ENCODE assay signal across 16 cellular contexts in genomic region chr12:67275380-67275913, GRCh38. TPM values are rescaled to one million over a fixed set of nuclear protein-coding genes. Genes with fewer than 3 reads are reported as not detected.
A peak's percentile ranks its signal among the peaks of the same experiment; 100 is the strongest.
DNase-seq lines count a peak whose midpoint lies in the region; ATAC-seq and TF ChIP-seq lines count a peak whose summit lies in the region.
"Had no signal": no experiment of that assay in that cellular context is flagged by ENCODE, and none has a peak within 500 bp of the region (broad histone marks: within the 10 kb centered on the region; RNA-seq: fewer than 3 reads in every experiment).

No MANE protein-coding gene starts in this region.

- H3F3A ChIP-seq in SK-N-SH (replicated peaks; ENCODE audit: insufficient read depth): peaks cover 10% of the 10 kb centered on the region

- H3K4me3 Mint-ChIP-seq in stimulated activated naive CD8-positive, alpha-beta T cell treated with anti-CD3 and anti-CD28 coated beads, Interleukin-15, Interleukin-2, amounts not matched to agents 100 ng/mL and 50 ng/mL, for 24 hours: no peak overlapping the region
- H3K4me3 Mint-ChIP-seq in stimulated activated naive CD8-positive, alpha-beta T cell treated with anti-CD3 and anti-CD28 coated beads, Interleukin-15, amount 100 ng/mL, for 72 hours: no peak overlapping the region

- H3K36me3 Mint-ChIP-seq in stimulated activated naive CD8-positive, alpha-beta T cell treated with anti-CD3 and anti-CD28 coated beads, Interleukin-15, Interleukin-2, amounts not matched to agents 100 ng/mL and 50 ng/mL, for 24 hours (ENCODE audit: low read depth): peaks cover 57% of the 10 kb centered on the region

- intact Hi-C loops in sigmoid colon (cut with DNase I): no loop called here

- POLR2A ChIA-PET in SK-N-SH (lab: Yijun Ruan, JAX): no interaction called here

- no peaks in the 10 kb centered on the region for H3K9me3 ChIP-seq in SK-N-SH
- no peaks in the 10 kb centered on the region for H3K9me3 ChIP-seq in sigmoid colon
- H3K9me3 ChIP-seq: gastroesophageal sphincter had no signal

- peak overlapping the region; percentile 12 for H3K27ac Mint-ChIP-seq in stimulated activated naive CD8-positive, alpha-beta T cell treated with anti-CD3 and anti-CD28 coated beads, Interleukin-15, Interleukin-2, amounts not matched to agents 100 ng/mL and 50 ng/mL, for 24 hours
- H3K27ac Mint-ChIP-seq in stimulated activated naive CD8-positive, alpha-beta T cell treated with anti-CD3 and anti-CD28 coated beads, Interleukin-15, amount 100 ng/mL, for 72 hours: peak overlapping the region in 1 of 2 donors; percentile 74

- 80% methylated on average over 6 of the region's 6 CpGs for WGBS in SK-N-SH (ENCODE audit: low lambda C conversion rate)
- WGBS in sigmoid colon, 2 donors: 88 to 89% methylated on average over 6 of the region's 6 CpGs

- no peak overlapping the region for H2AFZ ChIP-seq in SK-N-SH (ENCODE audit: low read depth)

- no peaks in the 10 kb centered on the region for H3K9me3 Mint-ChIP-seq in stimulated activated naive CD8-positive, alpha-beta T cell treated with anti-CD3 and anti-CD28 coated beads, Interleukin-15, Interleukin-2, amounts not matched to agents 100 ng/mL and 50 ng/mL, for 24 hours
- H3K9me3 Mint-ChIP-seq in stimulated activated naive CD8-positive, alpha-beta T cell treated with anti-CD3 and anti-CD28 coated beads, Interleukin-15, amount 100 ng/mL, for 72 hours: no peaks in the 10 kb centered on the region

- H4K20me1 ChIP-seq in SK-N-SH (ENCODE audit: insufficient read depth): peaks cover 100% of the 10 kb centered on the region

- TF ChIP-seq POLR2A in sigmoid colon (IDR thresholded peaks at IDR 0.05): no peak

- H3K4me3 ChIP-seq in SK-N-SH (ENCODE audit: low read depth in 2 of 2, low read length in 1 of 2): no peak overlapping the region
- H3K4me3 ChIP-seq in sigmoid colon: no peak overlapping the region
- H3K4me3 ChIP-seq: gastroesophageal sphincter had no signal

- TF ChIP-seq CTCF in SK-N-SH (IDR thresholded peaks at IDR 0.05) (no peak), sigmoid colon (IDR thresholded peaks at IDR 0.05) (no peak)

- TF ChIP-seq EP300 in SK-N-SH (IDR thresholded peaks at IDR 0.05; ENCODE audit: borderline replicate concordance in 1 of 2, low read depth in 1 of 2, low read length in 1 of 2) (no peak), sigmoid colon (IDR thresholded peaks at IDR 0.05) (no peak)

- no peaks in the 10 kb centered on the region for H3K27me3 Mint-ChIP-seq in stimulated activated naive CD8-positive, alpha-beta T cell treated with anti-CD3 and anti-CD28 coated beads, Interleukin-15, Interleukin-2, amounts not matched to agents 100 ng/mL and 50 ng/mL, for 24 hours
- no peaks in the 10 kb centered on the region for H3K27me3 Mint-ChIP-seq in stimulated activated naive CD8-positive, alpha-beta T cell treated with anti-CD3 and anti-CD28 coated beads, Interleukin-15, amount 100 ng/mL, for 72 hours

- H3K27ac ChIP-seq in SK-N-SH (ENCODE audit: low read depth in 2 of 2, low read length in 1 of 2) (no peak overlapping the region), sigmoid colon (peak overlapping the region in 1 of 4 donors; percentile 19)

- H3K27me3 ChIP-seq in SK-N-SH (ENCODE audit: insufficient read depth): no peaks in the 10 kb centered on the region
- no peaks in the 10 kb centered on the region for H3K27me3 ChIP-seq in sigmoid colon
- H3K27me3 ChIP-seq: gastroesophageal sphincter had no signal

- H3K4me2 ChIP-seq in SK-N-SH: 0 out of 2 replicates have a peak overlapping the region, but pooled peaks have one; percentile 1

- DNase-seq in stimulated activated naive CD8-positive, alpha-beta T cell treated with anti-CD3 and anti-CD28 coated beads, Interleukin-15, amount 100 ng/mL, for 72 hours: no peak
- DNase-seq in SK-N-SH: no peak
- peak; percentile 59 for DNase-seq in left lobe of liver (ENCODE audit: low spot score)
- no peak for DNase-seq in NCI-H345 treated with DMSO at 0.1 percent for 48 hours (lab: John Stamatoyannopoulos, UW; ENCODE audit: unreplicated experiment)
- DNase-seq in activated CD8-positive, alpha-beta memory T cell treated with anti-CD3 and anti-CD28 coated beads for 24 hours: no peak
- no peak for DNase-seq in sigmoid colon
- DNase-seq: activated naive CD4-positive, alpha-beta T cell treated with Interleukin-2 at 50 U/mL for 16 hours; caudate nucleus; DMS79 treated with DMSO at 0.1 percent for 48 hours; effector memory CD4-positive, alpha-beta T cell; NCI-H2029; NCI-H526 treated with DMSO at 0.1 percent for 48 hours; stimulated activated CD4-positive, alpha-beta T cell treated with anti-CD3 and anti-CD28 coated beads, Interleukin-15, amount 100 ng/mL, for 24 hours had no signal

- CTCF ChIA-PET in SK-N-SH (lab: Yijun Ruan, JAX): no interaction called here

- peaks cover 8 to 28% of the 10 kb centered on the region in 2 experiments; a peak in 3 of 4 replicates for H3K4me1 ChIP-seq in SK-N-SH (ENCODE audit: control insufficient read depth in 1 of 2, insufficient read depth in 2 of 2, low read depth in 1 of 2, low read length in 1 of 2)
- H3K4me1 ChIP-seq in sigmoid colon: peaks cover 0 to 98% (median 87%) of the 10 kb centered on the region in 4 donors

- ATAC-seq in stimulated activated naive CD8-positive, alpha-beta T cell treated with anti-CD3 and anti-CD28 coated beads, Interleukin-15, amount 100 ng/mL, for 72 hours: no peak
- peak; percentile 67 for ATAC-seq in left lobe of liver
- no peak for ATAC-seq in HG02973 (IDR thresholded peaks at IDR 0.05; ENCODE audit: unreplicated experiment)
- ATAC-seq: gastroesophageal sphincter had no signal

- no peak for TF ChIP-seq RAD21 in SK-N-SH (IDR thresholded peaks at IDR 0.05; ENCODE audit: low read length)

- H3K9ac ChIP-seq in SK-N-SH: no peak overlapping the region

- no peaks in the 10 kb centered on the region for H3K9me2 ChIP-seq in SK-N-SH

- peaks cover 100% of the 10 kb centered on the region for H3K79me2 ChIP-seq in SK-N-SH (ENCODE audit: insufficient read depth)

- H3K36me3 ChIP-seq in SK-N-SH (replicated peaks in 1 of 2; ENCODE audit: control insufficient read depth in 1 of 2, insufficient read depth in 2 of 2, low read length in 1 of 2) (peaks cover 8 to 12% of the 10 kb centered on the region in 2 experiments), sigmoid colon (no peaks in the 10 kb centered on the region)
- H3K36me3 ChIP-seq: gastroesophageal sphincter had no signal

- H3K4me1 Mint-ChIP-seq in stimulated activated naive CD8-positive, alpha-beta T cell treated with anti-CD3 and anti-CD28 coated beads, Interleukin-15, Interleukin-2, amounts not matched to agents 100 ng/mL and 50 ng/mL, for 24 hours (ENCODE audit: low read depth): peaks cover 94% of the 10 kb centered on the region
- H3K4me1 Mint-ChIP-seq in stimulated activated naive CD8-positive, alpha-beta T cell treated with anti-CD3 and anti-CD28 coated beads, Interleukin-15, amount 100 ng/mL, for 72 hours: peaks cover 81% of the 10 kb centered on the region

TF ChIP-seq in SK-N-SH, 30 proteins besides CTCF, POLR2A, EP300 and RAD21 (continues in another document):
- TF ChIP-seq RCOR1 (IDR thresholded peaks at IDR 0.05; ENCODE audit: low read length) (no peak), ZBTB33 (IDR thresholded peaks at IDR 0.05; ENCODE audit: borderline replicate concordance, low read depth) (no peak), REST (IDR thresholded peaks at IDR 0.05; ENCODE audit: low read depth, low read length) (no peak)

RNA-seq across cellular contexts. Expression of gene CAND1, which starts 6.3 kb away (rescaled TPM):
- polyA plus RNA-seq in SK-N-SH (2012; rRNA removed) (17.4 and 26.5 TPM in 2 replicates), sigmoid colon (10 to 100 TPM; 10.2 to 32.4 (median 14.3) TPM)
- polyA plus RNA-seq in SK-N-SH (2012; cell fraction: cytosol; rRNA removed): 25.5 and 26.5 TPM in 2 replicates
- polyA plus RNA-seq in SK-N-SH (2012; cell fraction: nucleus; rRNA removed): 24.8 and 44.4 TPM in 2 replicates
- total RNA-seq in left lobe of liver (50.7 TPM), sigmoid colon (10 to 100 TPM; 63.0 to 86.5 (median 77.2) TPM)
